ENCODE assay signal across 11 cellular contexts in the genomic region with DNA sequence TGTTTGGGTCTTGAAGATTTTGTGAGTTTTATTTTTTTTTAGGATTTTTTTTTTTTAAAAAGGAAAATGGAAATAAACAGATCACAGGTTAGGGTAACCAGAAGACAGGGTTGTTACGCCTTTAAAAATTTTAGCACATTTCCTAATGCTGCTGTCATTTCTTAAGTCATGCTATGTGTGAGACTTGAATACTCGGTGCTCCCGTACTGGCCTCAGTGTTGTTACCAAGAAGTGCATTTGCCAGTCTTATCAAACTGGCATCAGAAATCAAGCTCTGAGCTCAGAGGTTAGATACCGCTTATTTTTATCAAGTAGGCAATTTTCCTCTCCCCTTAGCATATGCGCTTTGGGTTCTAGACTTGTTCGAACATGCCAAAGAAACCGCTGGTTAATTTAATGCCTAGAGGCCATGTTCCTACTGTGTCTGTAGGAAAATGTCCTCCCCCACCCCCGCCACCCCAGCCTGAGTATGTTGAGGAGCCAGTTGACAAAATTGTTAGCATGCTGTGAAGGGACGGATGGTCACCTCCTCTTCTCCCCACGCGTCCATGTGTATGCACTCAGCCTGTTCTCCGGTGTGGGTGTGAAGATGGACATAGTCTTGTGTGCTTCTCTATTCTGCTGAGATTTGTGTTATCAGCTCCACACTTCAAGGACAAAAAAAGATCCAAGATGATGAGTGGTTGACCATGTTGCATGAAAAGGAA.
A peak's percentile ranks its signal among the peaks of the same experiment; 100 is the strongest.
DNase-seq lines count a peak whose midpoint lies in the region; ATAC-seq and TF ChIP-seq lines count a peak whose summit lies in the region.
"Had no signal": no experiment of that assay in that cellular context is flagged by ENCODE, and none has a peak within 500 bp of the region (broad histone marks: within the 10 kb centered on the region; RNA-seq: fewer than 3 reads in every experiment).

No MANE protein-coding gene starts in this region.

- peak overlapping the region; percentile 76 to 82 (median 78) for H3K27ac ChIP-seq in esophagus muscularis mucosa (replicated peaks in 1 of 4)
- H3K27ac ChIP-seq in ovary: peak overlapping the region; percentile 11 to 85
- H3K27ac ChIP-seq: PC-9 had no signal

- intact Hi-C loops in esophagus muscularis mucosa (cut with DNase I) (no loop called here), ovary (cut with DNase I) (loop anchor here in 3 of 4 donors (5.0 to 10.0 kb wide), 2 partner anchors 90 to 227 kb away; a partner anchor contains a TSS), sciatic nerve (cut with DNase I) (no loop called here)

- TF ChIP-seq EP300 in esophagus muscularis mucosa (IDR thresholded peaks at IDR 0.05) (no peak), ovary (IDR thresholded peaks at IDR 0.05) (no peak)

- H3K4me3 ChIP-seq in esophagus muscularis mucosa (no peak overlapping the region), ovary (no peak overlapping the region)
- H3K4me3 ChIP-seq: PC-9 had no signal

- peaks cover 46 to 86% (median 67%) of the 10 kb centered on the region in 4 donors for H3K4me1 ChIP-seq in esophagus muscularis mucosa
- peaks cover 18% of the 10 kb centered on the region for H3K4me1 ChIP-seq in ovary (ENCODE audit: insufficient read depth)

- H3K27me3 ChIP-seq in esophagus muscularis mucosa (no peaks in the 10 kb centered on the region), ovary (no peaks in the 10 kb centered on the region)

- TF ChIP-seq POLR2A in esophagus muscularis mucosa (IDR thresholded peaks at IDR 0.05; ENCODE audit: low read depth) (no peak), ovary (IDR thresholded peaks at IDR 0.05) (no peak)

- H3K9me3 ChIP-seq in esophagus muscularis mucosa: no peaks in the 10 kb centered on the region
- H3K9me3 ChIP-seq in ovary: no peaks in the 10 kb centered on the region

- DNase-seq in CD1c-positive myeloid dendritic cell (ENCODE audit: extremely low spot score): peak; percentile 23
- peak; percentile 53 for DNase-seq in OCI-M1 (lab: John Stamatoyannopoulos, UW)
- DNase-seq in esophagus muscularis mucosa (ENCODE audit: extremely low spot score): no peak
- no peak for DNase-seq in ovary
- DNase-seq in NCI-H774 (lab: John Stamatoyannopoulos, UW): no peak
- DNase-seq in midbrain (lab: John Stamatoyannopoulos, UW): no peak
- no peak for DNase-seq in sciatic nerve (ENCODE audit: low spot score)
- DNase-seq: activated naive CD8-positive, alpha-beta T cell treated with anti-CD3 and anti-CD28 coated beads for 36 hours; PC-9; retina had no signal

- H3K36me3 ChIP-seq in esophagus muscularis mucosa (no peaks in the 10 kb centered on the region), ovary (no peaks in the 10 kb centered on the region)

- no peak for TF ChIP-seq CTCF in esophagus muscularis mucosa (IDR thresholded peaks at IDR 0.05)
- no peak for TF ChIP-seq CTCF in ovary (IDR thresholded peaks at IDR 0.05)

- ATAC-seq in HG03432 (IDR thresholded peaks at IDR 0.05; ENCODE audit: unreplicated experiment) (no peak), sciatic nerve (no peak)

- 76% methylated on average over 12 of the region's 12 CpGs for WGBS in esophagus muscularis mucosa
- 55 to 58% (median 56%) methylated on average over 12 of the region's 12 CpGs for WGBS in ovary, 3 donors

Comparison
In these comparisons a context has a peak if more than half of its experiments do, and no peak if none do; other contexts are left out.
1. DNase-seq: peak in CD1c-positive myeloid dendritic cell (single experiment) and OCI-M1 (single experiment); none in esophagus muscularis mucosa (single experiment), ovary (0 of 5), NCI-H774 (single experiment), midbrain (single experiment) and sciatic nerve (single experiment).
2. intact Hi-C loops: an anchor here in ovary (5.0 to 10.0 kb wide); none called in esophagus muscularis mucosa and sciatic nerve.